In the genomic region with DNA sequence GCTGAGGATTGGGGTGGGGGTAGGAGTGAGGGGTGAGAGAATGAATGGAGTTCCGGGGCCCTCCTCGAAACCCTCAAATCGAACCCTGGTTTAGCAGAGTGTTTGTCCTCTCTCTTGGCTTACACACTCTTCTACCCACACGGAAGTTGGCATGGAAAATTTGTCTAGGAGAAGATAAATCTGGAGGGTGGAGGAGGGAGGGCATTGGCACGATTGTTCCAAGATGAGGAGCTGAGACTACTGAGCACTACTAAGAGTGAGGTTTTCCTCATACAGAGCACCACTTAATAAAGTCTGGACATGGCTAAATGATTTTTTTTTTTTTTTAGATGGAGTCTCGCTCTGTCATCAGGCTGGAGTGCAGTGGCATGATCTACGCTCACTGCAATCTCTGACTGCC, we compare ENCODE assay signal across 33 cellular contexts. TPM values are rescaled to one million over a fixed set of nuclear protein-coding genes. Genes with fewer than 3 reads are reported as not detected.
"Had no signal": no experiment of that assay in that cellular context is flagged by ENCODE, and none has a peak within 500 bp of the region (broad histone marks: within the 10 kb centered on the region; RNA-seq: fewer than 3 reads in every experiment).

No MANE protein-coding gene starts in this region.

- H3K4me1 ChIP-seq: gastrocnemius medialis, psoas muscle, sigmoid colon, spleen, suprapubic skin, transverse colon, vagina had no signal

- ATAC-seq: esophagus mucosa; gastrocnemius medialis; left lobe of liver; naive thymus-derived CD8-positive, alpha-beta T cell; psoas muscle; right cardiac atrium; stimulated activated naive B cell treated with anti-CD40 and anti-IgM and Interleukin-4, amounts not matched to agents 10 μg/mL and 1 μg/mL and 100 μg/mL, for 72 hours had no signal

- H3K27me3 ChIP-seq: sigmoid colon, suprapubic skin, transverse colon, vagina had no signal

- H3K4me3 ChIP-seq: dorsolateral prefrontal cortex, gastrocnemius medialis, psoas muscle, sigmoid colon, spleen, suprapubic skin, transverse colon, vagina had no signal

- DNase-seq: dorsolateral prefrontal cortex; effector CD8-positive, alpha-beta T cell; endodermal cell; foreskin fibroblast; gastrocnemius medialis; head of caudate nucleus; mammary epithelial cell; mesendoderm; midbrain; naive thymus-derived CD8-positive, alpha-beta T cell; nephron progenitor cell; nucleus accumbens; posterior cingulate gyrus; psoas muscle; right cardiac atrium; sigmoid colon; spleen; stimulated activated CD4-positive, alpha-beta T cell treated with anti-CD3 and anti-CD28 coated beads, Interleukin-4, amount 100 ng/mL, for 4 hours; stimulated activated naive B cell treated with anti-CD40 and anti-IgM and Interleukin-4, amounts not matched to agents 10 μg/mL and 1 μg/mL and 100 μg/mL, for 72 hours; transverse colon had no signal

- FAIRE-seq: colon, keratinocyte had no signal

- H3K9me3 ChIP-seq: gastrocnemius medialis, psoas muscle, sigmoid colon, spleen, suprapubic skin, transverse colon, vagina had no signal

- H3K36me3 ChIP-seq: gastrocnemius medialis, sigmoid colon, spleen, suprapubic skin, transverse colon, vagina had no signal

- H3K27ac ChIP-seq: dorsolateral prefrontal cortex, epithelial cell of prostate, gastrocnemius medialis, psoas muscle, sigmoid colon, spleen, suprapubic skin, transverse colon, vagina had no signal

RNA-seq across cellular contexts. Expression of a gene that starts 33.4 kb away (rescaled TPM):
- total RNA-seq: dorsolateral prefrontal cortex; endodermal cell; esophagus mucosa; gastrocnemius medialis; glomerular endothelial cell; left lobe of liver; lower leg skin; mammary epithelial cell; myocyte; naive thymus-derived CD8-positive, alpha-beta T cell; osteocyte; psoas muscle; renal cortical epithelial cell; right cardiac atrium; sigmoid colon; spleen; suprapubic skin; transverse colon; ureter; vagina had no signal
- polyA plus RNA-seq: keratinocyte; mammary epithelial cell; naive thymus-derived CD8-positive, alpha-beta T cell; psoas muscle; right cardiac atrium; sigmoid colon; spleen had no signal

RNA-seq across cellular contexts. Expression of a gene that starts 37.2 kb away (rescaled TPM):
- polyA plus RNA-seq: naive thymus-derived CD8-positive, alpha-beta T cell had no signal
